ENCODE assay signal across 26 cellular contexts in genomic region chr17:72287586-72287985, GRCh38.
A peak's percentile ranks its signal among the peaks of the same experiment; 100 is the strongest.
DNase-seq lines count a peak whose midpoint lies in the region; ATAC-seq, FAIRE-seq and TF ChIP-seq lines count a peak whose summit lies in the region.
"Had no signal": no experiment of that assay in that cellular context is flagged by ENCODE, and none has a peak within 500 bp of the region (broad histone marks: within the 10 kb centered on the region; RNA-seq: fewer than 3 reads in every experiment).

No MANE protein-coding gene starts in this region.

- no peaks in the 10 kb centered on the region for H3K4me1 Mint-ChIP-seq in chondrocyte (ENCODE audit: low read depth)
- no peaks in the 10 kb centered on the region for H3K4me1 Mint-ChIP-seq in osteocyte (ENCODE audit: unreplicated experiment)
- no peaks in the 10 kb centered on the region for H3K4me1 Mint-ChIP-seq in T-helper 17 cell
- H3K4me1 Mint-ChIP-seq: activated naive CD8-positive, alpha-beta T cell treated with anti-CD3 and anti-CD28 coated beads, Interleukin-2, amount 50 U/mL, for 24 hours; CD4-positive, CD25-positive, alpha-beta regulatory T cell had no signal

- POLR2A ChIA-PET in A549 (lab: Yijun Ruan, JAX), result no interaction called here

- WGBS in A549 (ENCODE audit: missing lambda C conversion rate), result 71% methylated on average over 4 of the region's 4 CpGs
- 76 to 84% methylated on average over 4 of the region's 4 CpGs for WGBS in tibial nerve, 2 donors

- CTCF ChIA-PET in A549 (lab: Yijun Ruan, JAX), result interaction anchor here (0.9 to 1.4 kb wide), 2 partner anchors 9 to 32 kb away, joined by 3 read pairs; no protein-coding TSS in a partner anchor

- TF ChIP-seq RAD21 in A549 (conservative IDR thresholded peaks at IDR 0.05 in 1 of 2, IDR thresholded peaks at IDR 0.05 in 1 of 2), result no peak

- H3K36me3 ChIP-seq in Karpas-422 (ENCODE audit: insufficient read depth, low read length), result no peaks in the 10 kb centered on the region
- H3K36me3 ChIP-seq in tibial nerve, result no peaks in the 10 kb centered on the region
- H3K36me3 ChIP-seq: breast epithelium, gastroesophageal sphincter, MG63, SJSA1 had no signal

- no peak for FAIRE-seq in A549 (lab: Jason Lieb, UNC)
- FAIRE-seq: H1 had no signal

- H3K36me3 Mint-ChIP-seq in chondrocyte (ENCODE audit: low read depth) (no peaks in the 10 kb centered on the region), osteocyte (ENCODE audit: unreplicated experiment) (no peaks in the 10 kb centered on the region), T-helper 17 cell (ENCODE audit: low read depth) (no peaks in the 10 kb centered on the region)
- H3K36me3 Mint-ChIP-seq: CD4-positive, CD25-positive, alpha-beta regulatory T cell; type B pancreatic cell had no signal

- H3K4me1 ChIP-seq in A549, result no peaks in the 10 kb centered on the region
- peaks cover 18% of the 10 kb centered on the region for H3K4me1 ChIP-seq in Karpas-422 (ENCODE audit: low read length)
- H3K4me1 ChIP-seq in tibial nerve, result no peaks in the 10 kb centered on the region
- H3K4me1 ChIP-seq: gastroesophageal sphincter, SJSA1 had no signal

- H4K20me1 ChIP-seq in Karpas-422 (ENCODE audit: insufficient read depth, low read depth, low read length), result no peaks in the 10 kb centered on the region

- TF ChIP-seq EP300 in A549 (IDR thresholded peaks at IDR 0.05) (no peak), tibial nerve (IDR thresholded peaks at IDR 0.05) (no peak)

- no peak overlapping the region for H3K4me3 ChIP-seq in A549
- H3K4me3 ChIP-seq in Karpas-422 (ENCODE audit: low read length), result no peak overlapping the region
- H3K4me3 ChIP-seq in tibial nerve, result no peak overlapping the region
- H3K4me3 ChIP-seq: breast epithelium, dorsolateral prefrontal cortex, gastroesophageal sphincter, MG63, SJSA1 had no signal

- no peaks in the 10 kb centered on the region for H3K79me2 ChIP-seq in Karpas-422 (ENCODE audit: low read length)

- H3K9me3 Mint-ChIP-seq in chondrocyte (ENCODE audit: low read depth) (no peaks in the 10 kb centered on the region), osteocyte (ENCODE audit: unreplicated experiment) (no peaks in the 10 kb centered on the region)
- H3K9me3 Mint-ChIP-seq: activated T-helper 2 cell treated with anti-CD3 and anti-CD28 coated beads, Interferon-gamma antibody, Interleukin-2, Interleukin-4, amounts not matched to agents 10 μg/mL and 5 μg/mL and 100 μg/mL, durations not matched to agents 14 hours and 24 hours and 36 hours had no signal

- no peak overlapping the region for H3K27ac Mint-ChIP-seq in chondrocyte (ENCODE audit: unreplicated experiment)
- no peak overlapping the region for H3K27ac Mint-ChIP-seq in osteocyte (ENCODE audit: unreplicated experiment)
- H3K27ac Mint-ChIP-seq in T-helper 17 cell, result no peak overlapping the region
- H3K27ac Mint-ChIP-seq: activated naive CD8-positive, alpha-beta T cell treated with anti-CD3 and anti-CD28 coated beads, Interleukin-2, amount 50 U/mL, for 24 hours; activated T-helper 2 cell treated with anti-CD3 and anti-CD28 coated beads, Interferon-gamma antibody, Interleukin-2, Interleukin-4, amounts not matched to agents 10 μg/mL and 5 μg/mL and 100 μg/mL, durations not matched to agents 14 hours and 24 hours and 36 hours; CD4-positive, CD25-positive, alpha-beta regulatory T cell; type B pancreatic cell had no signal

- ATAC-seq in A549 (peak; percentile 44 to 49; a peak in 1 of 6 replicates), T-helper 17 cell (no peak)
- ATAC-seq: activated naive CD8-positive, alpha-beta T cell treated with anti-CD3 and anti-CD28 coated beads, Interleukin-2, amount 50 U/mL, for 24 hours; gastroesophageal sphincter; left cardiac atrium; sciatic nerve had no signal

- TF ChIP-seq CTCF in A549 (IDR thresholded peaks at IDR 0.05), result no peak
- TF ChIP-seq CTCF in chondrocyte (IDR thresholded peaks at IDR 0.05), result peak; percentile 16
- TF ChIP-seq CTCF in osteocyte (IDR thresholded peaks at IDR 0.05), result no peak
- TF ChIP-seq CTCF in tibial nerve (IDR thresholded peaks at IDR 0.05), result no peak

- H3K9me2 ChIP-seq in Karpas-422 (replicated peaks; ENCODE audit: insufficient read depth, low read length), result no peaks in the 10 kb centered on the region

- TF ChIP-seq POLR2A in A549 (IDR thresholded peaks at IDR 0.05; ENCODE audit: low read length) (no peak), tibial nerve (IDR thresholded peaks at IDR 0.05) (no peak)

- H3K27me3 Mint-ChIP-seq in chondrocyte (ENCODE audit: low read depth), result no peaks in the 10 kb centered on the region
- H3K27me3 Mint-ChIP-seq in osteocyte (ENCODE audit: unreplicated experiment), result no peaks in the 10 kb centered on the region
- H3K27me3 Mint-ChIP-seq in T-helper 17 cell, result no peaks in the 10 kb centered on the region
- H3K27me3 Mint-ChIP-seq: activated naive CD8-positive, alpha-beta T cell treated with anti-CD3 and anti-CD28 coated beads, Interleukin-2, amount 50 U/mL, for 24 hours; CD4-positive, CD25-positive, alpha-beta regulatory T cell; type B pancreatic cell had no signal

- H3K27ac ChIP-seq in A549, result no peak overlapping the region
- no peak overlapping the region for H3K27ac ChIP-seq in Karpas-422 (ENCODE audit: low read length)
- no peak overlapping the region for H3K27ac ChIP-seq in tibial nerve
- H3K27ac ChIP-seq: breast epithelium, dorsolateral prefrontal cortex, gastroesophageal sphincter, SJSA1 had no signal

- H3K9me3 ChIP-seq in A549 (no peaks in the 10 kb centered on the region), Karpas-422 (ENCODE audit: low read length) (no peaks in the 10 kb centered on the region), T-helper 17 cell (ENCODE audit: control insufficient read depth, low read length, poor library complexity, severe bottlenecking) (no peaks in the 10 kb centered on the region), tibial nerve (no peaks in the 10 kb centered on the region)
- H3K9me3 ChIP-seq: breast epithelium, gastroesophageal sphincter, MG63, SJSA1 had no signal

- H3K9ac ChIP-seq in Karpas-422 (ENCODE audit: low read length), result no peak overlapping the region

- H3K4me2 ChIP-seq in A549 (no peak overlapping the region), Karpas-422 (ENCODE audit: low read depth, low read length, poor library complexity, severe bottlenecking) (no peak overlapping the region)

- no peaks in the 10 kb centered on the region for H3K27me3 ChIP-seq in Karpas-422 (ENCODE audit: low read length)
- H3K27me3 ChIP-seq in tibial nerve, result no peaks in the 10 kb centered on the region
- H3K27me3 ChIP-seq: breast epithelium, dorsolateral prefrontal cortex, MG63, SJSA1 had no signal

- 0 out of 2 replicates have a peak overlapping the region, but pooled peaks have one; percentile 10 for H2AFZ ChIP-seq in Karpas-422 (ENCODE audit: low read length)

- H3K4me3 Mint-ChIP-seq in chondrocyte (ENCODE audit: unreplicated experiment) (no peak overlapping the region), osteocyte (ENCODE audit: unreplicated experiment) (no peak overlapping the region), T-helper 17 cell (no peak overlapping the region)
- H3K4me3 Mint-ChIP-seq: activated naive CD8-positive, alpha-beta T cell treated with anti-CD3 and anti-CD28 coated beads, Interleukin-2, amount 50 U/mL, for 24 hours; CD4-positive, CD25-positive, alpha-beta regulatory T cell; type B pancreatic cell had no signal

- DNase-seq in A549 (ENCODE audit: low read depth in 1 of 2, low spot score in 1 of 2) (no peak), Karpas-422 (no peak), NCI-H510A (lab: John Stamatoyannopoulos, UW) (peak; percentile 8), chondrocyte (ENCODE audit: low spot score) (no peak), osteocyte (ENCODE audit: extremely low spot score, unreplicated experiment) (no peak), T-helper 17 cell (no peak), NCI-H146 treated with DMSO at 0.1 percent for 48 hours (lab: John Stamatoyannopoulos, UW; ENCODE audit: unreplicated experiment) (no peak), tibial nerve (ENCODE audit: low spot score in 2 of 2) (no peak)
- DNase-seq: activated CD4-positive, CD25-positive, alpha-beta regulatory T cell treated with anti-CD3 and anti-CD28 coated beads, Interleukin-2, amount 50 U/mL, for 72 hours; activated naive CD8-positive, alpha-beta T cell treated with anti-CD3 and anti-CD28 coated beads, Interleukin-2, amount 50 U/mL, for 24 hours; CD4-positive, CD25-positive, alpha-beta regulatory T cell; DND-41; erythroblast; left cardiac atrium; MG63; NCI-H226; stimulated activated naive CD4-positive, alpha-beta T cell treated with Interleukin-2 at 50 U/mL for 16 hours; T-helper 9 cell had no signal

TF ChIP-seq in A549, 52 proteins besides CTCF, POLR2A, EP300 and RAD21:
- TF ChIP-seq RFX5 (IDR thresholded peaks at IDR 0.05) (no peak), ZC3H11A (IDR thresholded peaks at IDR 0.05) (no peak), NPAS2 (CRISPR knock-in tag; IDR thresholded peaks at IDR 0.05; ENCODE audit: borderline replicate concordance) (no peak), JUN (IDR thresholded peaks at IDR 0.05) (no peak), EHF (CRISPR knock-in tag; IDR thresholded peaks at IDR 0.05) (no peak), ZSCAN20 (CRISPR knock-in tag; IDR thresholded peaks at IDR 0.05) (no peak), KDM5A (IDR thresholded peaks at IDR 0.05) (no peak), CHD4 (IDR thresholded peaks at IDR 0.05; ENCODE audit: borderline replicate concordance) (no peak)
